ENCODE assay signal across 18 cellular contexts in the genomic region with DNA sequence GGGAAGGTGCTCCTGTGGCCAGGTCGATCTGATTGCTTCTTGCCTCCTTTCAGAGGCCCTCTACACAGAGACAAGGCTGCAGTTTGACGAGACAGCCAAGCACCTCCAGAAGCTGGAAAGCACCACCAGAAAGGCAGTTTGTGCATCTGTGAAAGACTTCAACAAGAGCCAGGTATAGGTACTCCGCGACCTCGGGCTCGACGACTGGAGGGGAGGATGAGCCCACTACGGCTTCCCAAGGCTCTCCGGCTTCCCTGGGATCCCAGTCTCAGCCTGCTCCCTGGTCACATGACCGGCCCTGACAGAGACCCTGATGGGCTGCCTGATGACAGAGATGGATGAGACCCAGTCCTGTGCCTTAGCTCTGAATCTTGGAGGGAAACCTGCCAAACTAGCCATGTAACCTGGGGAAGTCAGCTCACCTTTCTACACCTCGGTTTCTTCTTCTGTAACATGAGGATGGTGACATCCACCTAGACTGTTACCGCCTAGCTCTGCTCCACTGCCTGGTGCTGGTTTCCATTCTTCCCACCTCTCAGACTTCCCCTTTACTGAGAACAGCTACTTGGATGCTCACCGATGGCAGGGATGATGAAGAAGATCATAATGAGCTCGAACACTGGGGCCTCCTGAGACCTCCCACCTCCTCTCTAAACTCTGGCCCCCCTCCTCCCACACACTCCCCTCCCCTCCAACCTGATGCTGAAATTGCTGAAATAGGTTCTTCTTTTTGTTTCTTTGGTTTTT. TPM values are rescaled to one million over a fixed set of nuclear protein-coding genes. Genes with fewer than 3 reads are reported as not detected.
DNase-seq lines count a peak whose midpoint lies in the region; ATAC-seq and TF ChIP-seq lines count a peak whose summit lies in the region.
"Had no signal": no experiment of that assay in that cellular context is flagged by ENCODE, and none has a peak within 500 bp of the region (broad histone marks: within the 10 kb centered on the region; RNA-seq: fewer than 3 reads in every experiment).

No MANE protein-coding gene starts in this region.

- H3K36me3 Mint-ChIP-seq in T-helper 17 cell (ENCODE audit: low read depth) (no peaks in the 10 kb centered on the region), type B pancreatic cell (peaks cover 30% of the 10 kb centered on the region)
- H3K36me3 Mint-ChIP-seq: CD4-positive, alpha-beta memory T cell had no signal

- peaks cover 10% of the 10 kb centered on the region for H3K4me1 Mint-ChIP-seq in T-helper 17 cell
- H3K4me1 Mint-ChIP-seq in type B pancreatic cell (ENCODE audit: unreplicated experiment) = peaks cover 9% of the 10 kb centered on the region
- H3K4me1 Mint-ChIP-seq: B cell; CD4-positive, alpha-beta memory T cell had no signal

- ATAC-seq in T-helper 17 cell = no peak
- no peak for ATAC-seq in HG03175 (IDR thresholded peaks at IDR 0.05; ENCODE audit: unreplicated experiment)
- ATAC-seq: HCT116, PC-3 had no signal

- H3K9me3 ChIP-seq in T-helper 17 cell (ENCODE audit: control insufficient read depth, low read length, poor library complexity, severe bottlenecking) = no peaks in the 10 kb centered on the region
- H3K9me3 ChIP-seq: SJSA1 had no signal

- CTCF ChIA-PET in GM10248 (lab: Yijun Ruan, JAX) = no interaction called here

- POLR2A ChIA-PET in GM10248 (lab: Yijun Ruan, JAX) = no interaction called here

- H3K27ac Mint-ChIP-seq in T-helper 17 cell (peak overlapping the region; percentile 63), type B pancreatic cell (peak overlapping the region; percentile 42)
- H3K27ac Mint-ChIP-seq: B cell had no signal

- peak; percentile 15 for DNase-seq in GM10248 (ENCODE audit: extremely low spot score)
- DNase-seq in T-helper 17 cell = no peak
- DNase-seq in islet precursor cell = peak; percentile 39
- peak; percentile 52 for DNase-seq in type B pancreatic cell (ENCODE audit: extremely low spot score, unreplicated experiment)
- DNase-seq in T1000 (lab: John Stamatoyannopoulos, UW) = no peak
- no peak for DNase-seq in SIG-M5 (lab: John Stamatoyannopoulos, UW)
- DNase-seq: CD4-positive, alpha-beta memory T cell; DMS79; NCI-H1436; NCI-H2029; NCI-H2171; NCI-H446 treated with DMSO at 0.1 percent for 48 hours; PC-3 had no signal

- H3K4me3 Mint-ChIP-seq in T-helper 17 cell = no peak overlapping the region
- no peak overlapping the region for H3K4me3 Mint-ChIP-seq in type B pancreatic cell
- H3K4me3 Mint-ChIP-seq: B cell; CD4-positive, alpha-beta memory T cell had no signal

- peaks cover 15% of the 10 kb centered on the region for H3K9me3 Mint-ChIP-seq in type B pancreatic cell

- H3K27me3 Mint-ChIP-seq in T-helper 17 cell (peaks cover 4% of the 10 kb centered on the region), type B pancreatic cell (no peaks in the 10 kb centered on the region)
- H3K27me3 Mint-ChIP-seq: B cell; CD4-positive, alpha-beta memory T cell had no signal

- TF ChIP-seq CTCF in GM10248 (IDR thresholded peaks at IDR 0.05; ENCODE audit: control extremely low read depth, extremely low read depth, low read depth, missing control alignments) = no peak
- no peak for TF ChIP-seq CTCF in type B pancreatic cell (conservative IDR thresholded peaks at IDR 0.05)

RNA-seq across cellular contexts. Expression of a gene that starts 8.9 kb away (rescaled TPM):
- total RNA-seq in T-helper 17 cell (1 to 10 TPM; 1.6 to 2.4 TPM), type B pancreatic cell (ENCODE audit: low replicate concordance) (5.1 and 8.8 TPM in 2 replicates)
- total RNA-seq: B cell; CD4-positive, alpha-beta memory T cell; SJSA1 had no signal

RNA-seq across cellular contexts. Expression of a gene that starts 9.0 kb away (rescaled TPM):
- total RNA-seq in T-helper 17 cell = under 1 TPM in 1 of 2 donors, not detected in 1; 0.17 TPM
- 0.07 TPM in 1 of 2 replicates, not detected in the other for total RNA-seq in type B pancreatic cell (ENCODE audit: low replicate concordance)
- total RNA-seq: G401, SJSA1 had no signal

Comparison
In these comparisons a context has a peak if more than half of its experiments do, and no peak if none do; other contexts are left out.
1. DNase-seq: peak in GM10248 (single experiment), islet precursor cell (single experiment) and type B pancreatic cell (single experiment); none in T-helper 17 cell (0 of 3), T1000 (single experiment) and SIG-M5 (single experiment).